30 cellular contexts compared by ENCODE assay signal in the genomic region with DNA sequence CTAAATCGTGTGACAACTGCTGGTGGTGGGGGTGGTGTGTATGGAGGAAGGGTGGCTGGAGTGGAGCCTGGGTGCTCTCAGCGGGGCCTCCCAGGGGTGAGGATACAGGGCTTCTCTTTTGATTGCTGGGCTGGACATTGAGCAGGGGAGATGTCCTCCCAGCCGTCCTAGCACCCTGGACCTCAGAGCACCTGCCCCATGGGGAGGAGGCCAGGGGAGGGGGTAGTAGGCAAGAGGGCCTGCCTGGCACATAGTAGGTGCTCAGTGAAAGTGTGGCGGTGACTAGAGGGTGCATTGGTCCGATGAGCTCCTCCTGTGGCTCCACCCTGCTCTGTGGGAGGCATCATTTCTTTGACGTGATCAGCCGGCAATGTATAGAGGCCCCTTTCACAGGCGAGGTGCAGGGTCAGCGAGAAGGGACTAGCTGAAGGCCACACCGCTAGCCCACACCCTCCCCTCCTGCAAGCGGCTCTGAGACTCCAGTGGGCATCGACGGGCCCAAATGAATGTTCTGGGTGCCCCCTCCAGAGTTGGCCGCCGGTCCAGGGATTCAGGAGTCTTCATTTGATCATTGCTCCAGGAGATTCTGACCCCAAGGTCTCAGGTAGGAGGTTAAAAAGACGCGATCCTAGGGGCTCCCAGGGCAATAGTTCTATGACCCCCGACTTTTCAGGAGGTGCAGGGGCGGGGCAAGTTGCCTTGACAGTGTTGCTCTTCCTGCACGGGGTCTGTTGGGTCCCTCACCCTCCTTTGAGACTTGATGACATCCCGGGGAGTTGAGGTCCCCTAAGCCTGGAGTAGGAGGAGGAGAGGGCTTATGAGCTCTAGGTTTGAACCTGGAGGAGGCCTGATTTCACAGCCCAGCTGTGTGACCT.
"Had no signal": no experiment of that assay in that cellular context is flagged by ENCODE, and none has a peak within 500 bp of the region (broad histone marks: within the 10 kb centered on the region; RNA-seq: fewer than 3 reads in every experiment).

No MANE protein-coding gene starts in this region.

- H3K4me3 Mint-ChIP-seq: activated B cell treated with CpG ODN at 0.5 μM for 24 hours; activated CD4-positive, alpha-beta T cell treated with anti-CD3 and anti-CD28 coated beads, Interleukin-2, amount 10 ng/mL, durations not matched to agents 24 days and 14 days; activated CD8-positive, alpha-beta memory T cell treated with anti-CD3 and anti-CD28 coated beads, Interleukin-2, amount 10 ng/mL, durations not matched to agents 7 days and 5 days; activated naive CD8-positive, alpha-beta T cell treated with anti-CD3 and anti-CD28 coated beads, Interleukin-2, amount 50 U/mL, for 24 hours; activated T-cell treated with anti-CD3 and anti-CD28 coated beads, Interleukin-2, amount 50 U/mL, for 4 hours; central memory CD8-positive, alpha-beta T cell; T-cell had no signal

- H3K4me3 ChIP-seq: ascending aorta, body of pancreas had no signal

- H3K9me3 ChIP-seq: ascending aorta had no signal

- ATAC-seq: activated CD8-positive, alpha-beta memory T cell treated with anti-CD3 and anti-CD28 coated beads, Interleukin-2, amount 10 ng/mL, durations not matched to agents 7 days and 5 days; activated naive CD4-positive, alpha-beta T cell treated with anti-CD3 and anti-CD28 coated beads, Interleukin-2, amount 50 U/mL, for 72 hours; activated naive CD8-positive, alpha-beta T cell treated with anti-CD3 and anti-CD28 coated beads, Interleukin-2, amount 50 U/mL, for 24 hours; activated T-cell treated with anti-CD3 and anti-CD28 coated beads, Interleukin-2, amount 50 U/mL, for 4 hours; body of pancreas; Panc1; T-cell had no signal

- DNase-seq: activated B cell treated with CpG ODN at 0.5 μM for 24 hours; activated CD4-positive, alpha-beta T cell treated with anti-CD3 and anti-CD28 coated beads for 1 hour; activated CD4-positive, alpha-beta T cell treated with anti-CD3 and anti-CD28 coated beads, Interleukin-2, amount 10 ng/mL, durations not matched to agents 24 days and 14 days; activated CD4-positive, alpha-beta T cell treated with anti-CD3 and anti-CD28 coated beads, Interleukin-2, amount 50 U/mL, for 48 hours; activated CD8-positive, alpha-beta memory T cell treated with anti-CD3 and anti-CD28 coated beads, Interleukin-2, amount 10 ng/mL, durations not matched to agents 7 days and 5 days; activated effector memory CD4-positive, alpha-beta T cell treated with anti-CD3 and anti-CD28 coated beads, Interleukin-2, amount 50 U/mL, for 16 hours; activated naive CD4-positive, alpha-beta T cell treated with Interleukin-2 at 50 U/mL for 16 hours; activated naive CD8-positive, alpha-beta T cell treated with anti-CD3 and anti-CD28 coated beads, Interleukin-2, amount 50 U/mL, for 24 hours; activated T-cell treated with anti-CD3 and anti-CD28 coated beads, Interleukin-2, amount 50 U/mL, for 4 hours; amniotic stem cell; body of pancreas; MM.1S; NCI-H1105; NCI-H1436; NCI-H1694 treated with DMSO at 0.1 percent for 48 hours; NCI-H2029 treated with DMSO at 0.1 percent for 48 hours; NCI-H345; NCI-H510A treated with DMSO at 0.1 percent for 48 hours; NCI-H69; NK-92 treated with Interleukin-12 subunit alpha and Interleukin-12 subunit beta, amount 100 ng/mL, for 24 hours; OCI-M1; SHP77; T-cell; T-helper 2 cell; T1000 had no signal

- H3K9me3 Mint-ChIP-seq: activated naive CD8-positive, alpha-beta T cell treated with anti-CD3 and anti-CD28 coated beads, Interleukin-2, amount 50 U/mL, for 24 hours had no signal

- H3K4me1 ChIP-seq: ascending aorta, body of pancreas had no signal

- H3K27ac ChIP-seq: ascending aorta, body of pancreas, RWPE1 had no signal

- H3K27ac Mint-ChIP-seq: activated B cell treated with CpG ODN at 0.5 μM for 24 hours; activated CD4-positive, alpha-beta T cell treated with anti-CD3 and anti-CD28 coated beads, Interleukin-2, amount 10 ng/mL, durations not matched to agents 24 days and 14 days; activated CD8-positive, alpha-beta memory T cell treated with anti-CD3 and anti-CD28 coated beads, Interleukin-2, amount 10 ng/mL, durations not matched to agents 7 days and 5 days; activated naive CD4-positive, alpha-beta T cell treated with anti-CD3 and anti-CD28 coated beads, Interleukin-2, amount 50 U/mL, for 72 hours; activated naive CD8-positive, alpha-beta T cell treated with anti-CD3 and anti-CD28 coated beads, Interleukin-2, amount 50 U/mL, for 24 hours; T-cell had no signal

- H3K36me3 ChIP-seq: ascending aorta had no signal

- H3K27me3 Mint-ChIP-seq: activated CD4-positive, alpha-beta T cell treated with anti-CD3 and anti-CD28 coated beads, Interleukin-2, amount 10 ng/mL, durations not matched to agents 24 days and 14 days; activated CD8-positive, alpha-beta memory T cell treated with anti-CD3 and anti-CD28 coated beads, Interleukin-2, amount 10 ng/mL, durations not matched to agents 7 days and 5 days had no signal

- H3K27me3 ChIP-seq: ascending aorta, body of pancreas had no signal

- H3K36me3 Mint-ChIP-seq: activated CD8-positive, alpha-beta memory T cell treated with anti-CD3 and anti-CD28 coated beads, Interleukin-2, amount 10 ng/mL, durations not matched to agents 7 days and 5 days; T-cell had no signal

- H3K4me1 Mint-ChIP-seq: activated B cell treated with CpG ODN at 0.5 μM for 24 hours; activated CD4-positive, alpha-beta T cell treated with anti-CD3 and anti-CD28 coated beads, Interleukin-2, amount 10 ng/mL, durations not matched to agents 24 days and 14 days; activated CD8-positive, alpha-beta memory T cell treated with anti-CD3 and anti-CD28 coated beads, Interleukin-2, amount 10 ng/mL, durations not matched to agents 7 days and 5 days; activated naive CD8-positive, alpha-beta T cell treated with anti-CD3 and anti-CD28 coated beads, Interleukin-2, amount 50 U/mL, for 24 hours; central memory CD8-positive, alpha-beta T cell; T-cell had no signal
